In the genomic region with DNA sequence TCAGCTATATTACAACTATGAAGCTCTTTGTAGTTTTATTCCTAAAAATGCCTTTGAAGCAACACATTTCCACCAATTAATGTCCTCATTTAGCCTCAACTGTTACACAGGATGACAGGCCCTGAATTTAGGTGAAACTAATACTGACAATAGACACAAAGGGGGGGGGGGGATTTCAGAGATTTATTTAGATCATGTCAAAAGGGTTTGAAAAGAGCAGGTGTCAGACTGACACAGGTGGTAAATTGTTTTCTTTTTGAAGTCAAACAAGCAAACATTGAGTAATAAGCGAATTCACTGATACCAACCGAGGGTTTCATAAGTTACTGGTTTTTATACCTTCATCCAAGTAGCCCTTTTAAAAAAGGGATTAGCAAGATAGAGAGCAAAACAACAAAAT, we compare ENCODE assay signal across 13 cellular contexts. TPM values are rescaled to one million over a fixed set of nuclear protein-coding genes. Genes with fewer than 3 reads are reported as not detected.
DNase-seq lines count a peak whose midpoint lies in the region; ATAC-seq, FAIRE-seq and TF ChIP-seq lines count a peak whose summit lies in the region.
"Had no signal": no experiment of that assay in that cellular context is flagged by ENCODE, and none has a peak within 500 bp of the region (broad histone marks: within the 10 kb centered on the region; RNA-seq: fewer than 3 reads in every experiment).

No MANE protein-coding gene starts in this region.

- H3K27ac Mint-ChIP-seq in progenitor cell of endocrine pancreas = peak overlapping the region; percentile 33
- H3K27ac Mint-ChIP-seq: neural progenitor cell had no signal

- no peak for FAIRE-seq in GM12878 (lab: Jason Lieb, UNC)

- 0 out of 2 replicates have a peak overlapping the region, but pooled peaks have one; percentile 7 for H3K9ac ChIP-seq in GM12878 (ENCODE audit: control insufficient read depth, insufficient read depth, low read length)
- H3K9ac ChIP-seq: neural progenitor cell had no signal

- H3K4me1 ChIP-seq in GM12878 (ENCODE audit: control insufficient read depth, insufficient read depth, low read length) (peaks cover 84% of the 10 kb centered on the region), tibial artery (peaks cover 0 to 82% (median 61%) of the 10 kb centered on the region in 4 donors)

- H3K9me3 Mint-ChIP-seq in progenitor cell of endocrine pancreas (ENCODE audit: low read depth) = peaks cover 4% of the 10 kb centered on the region
- H3K9me3 Mint-ChIP-seq: neural progenitor cell had no signal

- H3K4me1 Mint-ChIP-seq in progenitor cell of endocrine pancreas (ENCODE audit: low read depth) = peaks cover 56% of the 10 kb centered on the region

- peaks cover 14% of the 10 kb centered on the region; the same call in 1 of the 2 replicates for H4K20me1 ChIP-seq in GM12878 (ENCODE audit: control insufficient read depth, insufficient read depth)

- no peak for TF ChIP-seq CTCF in GM12878 (IDR thresholded peaks at IDR 0.05 in 2 of 3, conservative IDR thresholded peaks at IDR 0.05 in 1 of 3; ENCODE audit: control insufficient read depth in 2 of 3, extremely low read depth in 1 of 3, insufficient read depth in 1 of 3, low read depth in 3 of 3, low read length in 3 of 3)
- TF ChIP-seq CTCF in progenitor cell of endocrine pancreas (IDR thresholded peaks at IDR 0.05; ENCODE audit: unreplicated experiment) = no peak
- TF ChIP-seq CTCF in tibial artery (IDR thresholded peaks at IDR 0.05) = no peak

- WGBS in GM12878 (ENCODE audit: insufficient coverage, insufficient replicate concordance, low lambda C conversion rate, missing lambda C conversion rate) = 0% methylated on average over 2 of the region's 2 CpGs

- TF ChIP-seq RAD21 in GM12878 (IDR thresholded peaks at IDR 0.05; ENCODE audit: insufficient read depth, low read depth, low read length) = 0 out of 2 replicates have a peak, but pooled peaks have one; percentile 5

- no peak overlapping the region for H3K4me3 Mint-ChIP-seq in progenitor cell of endocrine pancreas (ENCODE audit: low read depth)
- H3K4me3 Mint-ChIP-seq: neural progenitor cell had no signal

- SMC1A ChIA-PET in GM12878 (lab: Charles Lee; ENCODE audit: uncharacterized antibody, unreplicated experiment) = interaction anchor here (0.6 to 18.2 kb wide), 12 partner anchors 8 to 123 kb away, joined by 3 to 478 read pairs (median 10); no protein-coding TSS in a partner anchor

- in situ Hi-C loops in GM12878 (cut with MboI) = no loop called here

- intact Hi-C loops in GM12878 (cut with micrococcal nuclease; ENCODE audit: unreplicated experiment) (no loop called here), tibial artery (cut with DNase I; ENCODE audit: low total_unique reads) (no loop called here)

- peak; percentile 29 for ATAC-seq in GM12878
- no peak for ATAC-seq in GM21825 (IDR thresholded peaks at IDR 0.05; ENCODE audit: unreplicated experiment)
- ATAC-seq in HG03280 (IDR thresholded peaks at IDR 0.05; ENCODE audit: unreplicated experiment) = no peak
- ATAC-seq: Right ventricle myocardium inferior, upper lobe of right lung had no signal

- peak overlapping the region; percentile 47 for H3K27ac ChIP-seq in GM12878 (ENCODE audit: control insufficient read depth, insufficient read depth)
- no peak overlapping the region for H3K27ac ChIP-seq in tibial artery
- H3K27ac ChIP-seq: neural progenitor cell, upper lobe of right lung had no signal

- H3K9me3 ChIP-seq in GM12878 (replicated peaks; ENCODE audit: control insufficient read depth, insufficient read depth, low read length) (no peaks in the 10 kb centered on the region), tibial artery (no peaks in the 10 kb centered on the region)
- H3K9me3 ChIP-seq: upper lobe of right lung had no signal

- peaks cover 3% of the 10 kb centered on the region for H3K36me3 Mint-ChIP-seq in progenitor cell of endocrine pancreas (ENCODE audit: insufficient read depth)

- POLR2A ChIA-PET in GM12878 (lab: Charles Lee) = interaction anchor here (0.6 to 8.1 kb wide), 11 partner anchors 9 to 577 kb away, joined by 3 to 124 read pairs (median 4); no protein-coding TSS in a partner anchor

- H3K4me3 ChIP-seq in GM12878 (no peak overlapping the region; the same call in 1 of the 2 replicates), tibial artery (no peak overlapping the region)
- H3K4me3 ChIP-seq: neural progenitor cell, upper lobe of right lung had no signal

- H2AFZ ChIP-seq in GM12878 (ENCODE audit: control insufficient read depth, low read depth, low read length) = no peak overlapping the region
- H2AFZ ChIP-seq: neural progenitor cell had no signal

- no peaks in the 10 kb centered on the region for H3K27me3 Mint-ChIP-seq in progenitor cell of endocrine pancreas

- no peaks in the 10 kb centered on the region; a peak in 1 of 4 replicates for H3K36me3 ChIP-seq in GM12878 (ENCODE audit: control insufficient read depth in 2 of 2, insufficient read depth in 2 of 2, low read length in 1 of 2)
- H3K36me3 ChIP-seq in tibial artery = no peaks in the 10 kb centered on the region
- H3K36me3 ChIP-seq: neural progenitor cell, upper lobe of right lung had no signal

- peak; percentile 24 for DNase-seq in NCI-H345 (lab: John Stamatoyannopoulos, UW)
- DNase-seq in NCI-H345 treated with DMSO at 0.1 percent for 48 hours (lab: John Stamatoyannopoulos, UW; ENCODE audit: unreplicated experiment) = no peak
- DNase-seq in NCI-H1105 treated with DMSO at 0.1 percent for 48 hours (lab: John Stamatoyannopoulos, UW) = peak; percentile 32
- DNase-seq in GM12878 (ENCODE audit: low read depth, low spot score) = peak; percentile 48
- no peak for DNase-seq in progenitor cell of endocrine pancreas (ENCODE audit: low spot score, unreplicated experiment)
- no peak for DNase-seq in tibial artery
- DNase-seq: aorta, NCI-H187 treated with DMSO at 0.1 percent for 48 hours, upper lobe of right lung had no signal

- peak overlapping the region; percentile 38; the same call in 1 of the 2 replicates for H3K4me2 ChIP-seq in GM12878 (ENCODE audit: control insufficient read depth, insufficient read depth)
- H3K4me2 ChIP-seq: neural progenitor cell had no signal

- H3K27me3 ChIP-seq in GM12878 (replicated peaks in 1 of 2; ENCODE audit: control insufficient read depth in 2 of 2, insufficient read depth in 2 of 2, low read length in 1 of 2) (no peaks in the 10 kb centered on the region), tibial artery (no peaks in the 10 kb centered on the region)
- H3K27me3 ChIP-seq: neural progenitor cell, upper lobe of right lung had no signal

- TF ChIP-seq EP300 in GM12878 (IDR thresholded peaks at IDR 0.05; ENCODE audit: borderline replicate concordance in 1 of 2, control insufficient read depth in 1 of 2, low read depth in 2 of 2, low read length in 2 of 2) = peak; percentile 53 to 58; a peak in 2 of 4 replicates

- RAD21 ChIA-PET in GM12878 (lab: Charles Lee; ENCODE audit: unreplicated experiment) = interaction anchor here (1.6 to 11.0 kb wide), 4 partner anchors 8 to 40 kb away, joined by 4 to 130 read pairs (median 54); a partner anchor contains a TSS

- TF ChIP-seq POLR2A in GM12878 (IDR thresholded peaks at IDR 0.05; ENCODE audit: low read depth, low read length) = no peak

- peaks cover 96% of the 10 kb centered on the region for H3K79me2 ChIP-seq in GM12878 (ENCODE audit: control insufficient read depth, insufficient read depth, low read length)

- BruUV-seq in GM12878 (replicated peaks; lab: Mats Ljungman, UMichigan) = no TSS peak

- CTCF ChIA-PET in GM12878 (lab: Yijun Ruan, JAX) = interaction anchor here (0.9 to 7.4 kb wide), 10 partner anchors 8 to 108 kb away, joined by 3 to 64 read pairs (median 6); a partner anchor contains a TSS

TF ChIP-seq in GM12878, 131 proteins besides CTCF, POLR2A, EP300 and RAD21 (continues in another document):
- no peak for TF ChIP-seq RELA (IDR thresholded peaks at IDR 0.05; ENCODE audit: borderline replicate concordance, partially characterized antibody)
- no peak for TF ChIP-seq RAD51 (IDR thresholded peaks at IDR 0.05)

RNA-seq across cellular contexts. Expression of a gene that starts 40.8 kb away (rescaled TPM):
- 808 and 890 TPM in 2 replicates for total RNA-seq in GM12878 (2013; cell fraction: nucleolus; rRNA removed)
- total RNA-seq in GM12878 (2014; rRNA removed) (38.1 and 41.9 TPM in 2 replicates), GM12878 (2014; rRNA removed; fragmentation: Illumina TruSeq; extraction: Trizol) (55.1 and 58.9 TPM in 2 replicates), GM12878 (2021) (53.1 and 60.6 TPM in 2 replicates), progenitor cell of endocrine pancreas (173 and 174 TPM in 2 replicates)
- 19.3 TPM for polyA plus RNA-seq in GM12878 (2011; ENCODE audit: low read depth)
- polyA plus RNA-seq in GM12878 (2011; rRNA removed) (29.8 and 35.5 TPM in 2 replicates), GM12878 (2014; fragmentation: Illumina TruSeq; extraction: Trizol) (27.4 and 30.2 TPM in 2 replicates), GM12878 (2014; fragmentation: Nextera tagmentation; extraction: Ambion mirVana) (1 to 10 TPM; 4.7 to 8.8 TPM), GM12878 (2014; rRNA removed) (21.8 and 28.6 TPM in 2 replicates), GM12878 (2016; fragmentation: Nextera tagmentation; extraction: Ambion mirVana) (10 to 100 TPM; 17.9 to 22.1 TPM)
- 19.6 and 36.4 TPM in 2 replicates for polyA plus RNA-seq in GM12878 (2011; cell fraction: cytosol; rRNA removed)
- polyA plus RNA-seq in GM12878 (2011; cell fraction: nucleus; rRNA removed) = 91.2 and 109 TPM in 2 replicates
- polyA plus RNA-seq in GM12878 (2012) = 21.5 and 25.3 TPM in 2 replicates
- polyA minus RNA-seq in GM12878 (2011; rRNA and poly(A)+ RNA removed) = 165 and 213 TPM in 2 replicates
- 49.7 and 57.3 TPM in 2 replicates for polyA minus RNA-seq in GM12878 (2011; cell fraction: cytosol; rRNA and poly(A)+ RNA removed)
- polyA minus RNA-seq in GM12878 (2011; cell fraction: nucleus; rRNA and poly(A)+ RNA removed) = 183 and 241 TPM in 2 replicates

Comparison
In these comparisons a context has a peak if more than half of its experiments do, and no peak if none do; other contexts are left out.
1. DNase-seq: peak in NCI-H345 (single experiment), NCI-H1105 treated with DMSO at 0.1 percent for 48 hours (single experiment) and GM12878 (single experiment); none in NCI-H345 treated with DMSO at 0.1 percent for 48 hours (single experiment), progenitor cell of endocrine pancreas (single experiment) and tibial artery (0 of 2).